Comparison of ENCODE assay signal across 10 cellular contexts in the genomic region with DNA sequence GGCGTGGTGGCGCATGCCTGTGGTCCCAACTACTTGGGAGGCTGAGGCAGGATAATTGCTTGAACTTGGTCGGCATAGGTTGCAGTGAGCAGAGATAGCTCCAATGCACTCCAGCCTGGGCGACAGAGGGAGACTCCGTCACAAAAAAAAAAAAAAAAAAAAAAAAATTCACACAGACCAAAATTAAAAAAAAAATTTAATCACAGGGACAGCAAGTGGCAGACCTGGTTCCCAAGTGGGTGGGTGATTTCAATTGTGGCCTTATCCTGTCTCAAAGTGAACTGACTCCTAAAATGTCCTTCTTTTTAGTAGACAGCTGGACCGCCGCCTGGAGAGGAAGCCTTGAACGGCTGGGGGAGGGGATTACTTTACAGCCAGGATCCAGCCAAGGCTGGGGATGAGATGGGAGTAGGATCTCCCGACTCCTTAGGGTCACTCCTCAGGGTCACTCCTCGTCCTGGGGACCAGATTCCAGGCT. TPM values are rescaled to one million over a fixed set of nuclear protein-coding genes. Genes with fewer than 3 reads are reported as not detected.
A peak's percentile ranks its signal among the peaks of the same experiment; 100 is the strongest.
DNase-seq lines count a peak whose midpoint lies in the region; ATAC-seq, FAIRE-seq and TF ChIP-seq lines count a peak whose summit lies in the region.
"Had no signal": no experiment of that assay in that cellular context is flagged by ENCODE, and none has a peak within 500 bp of the region (broad histone marks: within the 10 kb centered on the region; RNA-seq: fewer than 3 reads in every experiment).

No MANE protein-coding gene starts in this region.

- H3K27me3 ChIP-seq in suprapubic skin, result peaks cover 28% of the 10 kb centered on the region

- no peak for FAIRE-seq in RCC 7860 (lab: Jason Lieb, UNC)
- FAIRE-seq: H54 had no signal

- CTCF ChIA-PET in activated CD4-positive, alpha-beta memory T cell treated with anti-CD3 and anti-CD28 coated beads for 36 hours (lab: Charles Lee), result interaction anchor here (1.0 to 2.3 kb wide), 3 partner anchors 43 to 178 kb away, joined by 3 to 10 read pairs (median 5); no protein-coding TSS in a partner anchor
- CTCF ChIA-PET in activated CD4-positive, alpha-beta memory T cell treated with anti-CD3 and anti-CD28 coated beads, Interleukin-2, amount 10 ng/mL, durations not matched to agents 7 days and 5 days (lab: Charles Lee), result interaction anchor here (0.7 to 2.7 kb wide), 5 partner anchors 23 to 179 kb away, joined by 3 to 9 read pairs (median 3); no protein-coding TSS in a partner anchor
- CTCF ChIA-PET in activated B cell treated with CpG ODN at 0.5 μM for 24 hours (lab: Charles Lee), result interaction anchor here (0.6 to 2.2 kb wide), 3 partner anchors 23 to 556 kb away, joined by 4 to 7 read pairs (median 7); no protein-coding TSS in a partner anchor

- peaks cover 15% of the 10 kb centered on the region for H3K27me3 Mint-ChIP-seq in activated CD4-positive, alpha-beta memory T cell treated with anti-CD3 and anti-CD28 coated beads for 36 hours
- peaks cover 47% of the 10 kb centered on the region for H3K27me3 Mint-ChIP-seq in activated CD4-positive, alpha-beta memory T cell treated with anti-CD3 and anti-CD28 coated beads, Interleukin-2, amount 10 ng/mL, durations not matched to agents 7 days and 5 days
- H3K27me3 Mint-ChIP-seq in activated B cell treated with CpG ODN at 0.5 μM for 24 hours, result peaks cover 28% of the 10 kb centered on the region
- peaks cover 12 to 25% (median 18%) of the 10 kb centered on the region in 3 donors for H3K27me3 Mint-ChIP-seq in immature natural killer cell (ENCODE audit: low read depth in 3 of 3)

- H3K4me1 ChIP-seq in suprapubic skin, result peaks cover 34% of the 10 kb centered on the region

- H3K4me1 Mint-ChIP-seq in activated CD4-positive, alpha-beta memory T cell treated with anti-CD3 and anti-CD28 coated beads for 36 hours (ENCODE audit: low read depth), result peaks cover 6% of the 10 kb centered on the region
- H3K4me1 Mint-ChIP-seq in activated CD4-positive, alpha-beta memory T cell treated with anti-CD3 and anti-CD28 coated beads, Interleukin-2, amount 10 ng/mL, durations not matched to agents 7 days and 5 days, result peaks cover 21% of the 10 kb centered on the region
- peaks cover 43% of the 10 kb centered on the region for H3K4me1 Mint-ChIP-seq in activated B cell treated with CpG ODN at 0.5 μM for 24 hours
- peaks cover 10% of the 10 kb centered on the region in 2 donors for H3K4me1 Mint-ChIP-seq in immature natural killer cell

- 31% methylated on average over 8 of the region's 10 CpGs for WGBS in suprapubic skin

- no peaks in the 10 kb centered on the region for H3K36me3 Mint-ChIP-seq in activated CD4-positive, alpha-beta memory T cell treated with anti-CD3 and anti-CD28 coated beads for 36 hours
- no peaks in the 10 kb centered on the region for H3K36me3 Mint-ChIP-seq in activated CD4-positive, alpha-beta memory T cell treated with anti-CD3 and anti-CD28 coated beads, Interleukin-2, amount 10 ng/mL, durations not matched to agents 7 days and 5 days (ENCODE audit: low read depth)
- no peaks in the 10 kb centered on the region for H3K36me3 Mint-ChIP-seq in activated B cell treated with CpG ODN at 0.5 μM for 24 hours (ENCODE audit: low read depth)
- H3K36me3 Mint-ChIP-seq in immature natural killer cell, result no peaks in the 10 kb centered on the region

- no peak for TF ChIP-seq EP300 in suprapubic skin (IDR thresholded peaks at IDR 0.05)

- no peaks in the 10 kb centered on the region for H3K9me3 Mint-ChIP-seq in activated CD4-positive, alpha-beta memory T cell treated with anti-CD3 and anti-CD28 coated beads for 36 hours
- no peaks in the 10 kb centered on the region for H3K9me3 Mint-ChIP-seq in activated CD4-positive, alpha-beta memory T cell treated with anti-CD3 and anti-CD28 coated beads, Interleukin-2, amount 10 ng/mL, durations not matched to agents 7 days and 5 days
- no peaks in the 10 kb centered on the region for H3K9me3 Mint-ChIP-seq in activated B cell treated with CpG ODN at 0.5 μM for 24 hours
- peaks cover 0 to 2% (median 0%) of the 10 kb centered on the region in 6 donors for H3K9me3 Mint-ChIP-seq in immature natural killer cell

- intact Hi-C loops in activated CD4-positive, alpha-beta memory T cell treated with anti-CD3 and anti-CD28 coated beads for 36 hours (cut with micrococcal nuclease), result no loop called here
- intact Hi-C loops in activated B cell treated with CpG ODN at 0.5 μM for 24 hours (cut with micrococcal nuclease), result no loop called here

- ATAC-seq in activated B cell treated with CpG ODN at 0.5 μM for 24 hours (ENCODE audit: low read depth) (no peak), GM19395 (IDR thresholded peaks at IDR 0.05; ENCODE audit: unreplicated experiment) (no peak)

- no peak overlapping the region for H3K27ac Mint-ChIP-seq in activated CD4-positive, alpha-beta memory T cell treated with anti-CD3 and anti-CD28 coated beads for 36 hours
- no peak overlapping the region for H3K27ac Mint-ChIP-seq in activated CD4-positive, alpha-beta memory T cell treated with anti-CD3 and anti-CD28 coated beads, Interleukin-2, amount 10 ng/mL, durations not matched to agents 7 days and 5 days
- H3K27ac Mint-ChIP-seq in activated B cell treated with CpG ODN at 0.5 μM for 24 hours (peak overlapping the region; percentile 31), immature natural killer cell (no peak overlapping the region)

- POLR2A ChIA-PET in activated CD4-positive, alpha-beta memory T cell treated with anti-CD3 and anti-CD28 coated beads for 36 hours (lab: Charles Lee), result no interaction called here
- POLR2A ChIA-PET in activated CD4-positive, alpha-beta memory T cell treated with anti-CD3 and anti-CD28 coated beads, Interleukin-2, amount 10 ng/mL, durations not matched to agents 7 days and 5 days (lab: Charles Lee), result interaction anchor here (0.6 to 3.6 kb wide), 3 partner anchors 15 to 171 kb away, joined by 3 to 12 read pairs (median 5); partner anchors contain the start of gene SPATS2
- POLR2A ChIA-PET in activated B cell treated with CpG ODN at 0.5 μM for 24 hours (lab: Charles Lee), result interaction anchor here (0.6 to 1.1 kb wide), 4 partner anchors 105 to 406 kb away, joined by 3 to 4 read pairs (median 4); partner anchors contain the start of genes SPATS2 and TUBA1B

- no peak for TF ChIP-seq CTCF in activated B cell treated with CpG ODN at 0.5 μM for 24 hours (IDR thresholded peaks at IDR 0.05)
- no peak for TF ChIP-seq CTCF in suprapubic skin (IDR thresholded peaks at IDR 0.05)

- no peaks in the 10 kb centered on the region for H3K9me3 ChIP-seq in suprapubic skin

- TF ChIP-seq POLR2A in suprapubic skin (IDR thresholded peaks at IDR 0.05), result no peak

- H3K27ac ChIP-seq in suprapubic skin, result no peak overlapping the region

- no peak for DNase-seq in activated CD4-positive, alpha-beta memory T cell treated with anti-CD3 and anti-CD28 coated beads for 36 hours
- DNase-seq in activated CD4-positive, alpha-beta memory T cell treated with anti-CD3 and anti-CD28 coated beads, Interleukin-2, amount 10 ng/mL, durations not matched to agents 7 days and 5 days, result no peak
- no peak for DNase-seq in activated B cell treated with CpG ODN at 0.5 μM for 24 hours
- DNase-seq in immature natural killer cell, result no peak
- no peak for DNase-seq in suprapubic skin (ENCODE audit: low spot score in 2 of 2)
- no peak for DNase-seq in activated CD4-positive, CD25-positive, alpha-beta regulatory T cell (lab: John Stamatoyannopoulos, UW)
- no peak for DNase-seq in RCC 7860 (ENCODE audit: low spot score)
- DNase-seq: effector CD4-positive, alpha-beta T cell had no signal

- peak overlapping the region; percentile 60 for H3K4me3 ChIP-seq in suprapubic skin

- peak overlapping the region; percentile 66 for H3K4me3 Mint-ChIP-seq in activated CD4-positive, alpha-beta memory T cell treated with anti-CD3 and anti-CD28 coated beads for 36 hours
- H3K4me3 Mint-ChIP-seq in activated CD4-positive, alpha-beta memory T cell treated with anti-CD3 and anti-CD28 coated beads, Interleukin-2, amount 10 ng/mL, durations not matched to agents 7 days and 5 days, result no peak overlapping the region
- H3K4me3 Mint-ChIP-seq in activated B cell treated with CpG ODN at 0.5 μM for 24 hours (peak overlapping the region; percentile 81), immature natural killer cell (peak overlapping the region; percentile 66 to 77 (median 71))

- H3K36me3 ChIP-seq in suprapubic skin, result no peaks in the 10 kb centered on the region

RNA-seq across cellular contexts. Expression of gene KCNH3, which starts 1.6 kb away (rescaled TPM):
- 1 to 10 TPM; 1.2 to 1.3 TPM for total RNA-seq in activated CD4-positive, alpha-beta memory T cell treated with anti-CD3 and anti-CD28 coated beads for 36 hours
- under 1 TPM; 0.58 to 0.90 TPM for total RNA-seq in activated CD4-positive, alpha-beta memory T cell treated with anti-CD3 and anti-CD28 coated beads, Interleukin-2, amount 10 ng/mL, durations not matched to agents 7 days and 5 days
- total RNA-seq in activated B cell treated with CpG ODN at 0.5 μM for 24 hours, result 0.27 and 0.44 TPM in 2 replicates
- polyA plus RNA-seq in immature natural killer cell, result 1 to 10 TPM in 1 of 3 donors, under 1 TPM in 1, not detected in 1; 0.96 to 1.1 TPM
- 1 to 10 TPM in 1 of 4 donors, under 1 TPM in 3; 0.15 to 1.0 (median 0.43) TPM for total RNA-seq in suprapubic skin

RNA-seq across cellular contexts. Expression of gene MCRS1, which starts 30.7 kb away (rescaled TPM):
- 10 to 100 TPM; 52.3 to 56.8 TPM for total RNA-seq in activated CD4-positive, alpha-beta memory T cell treated with anti-CD3 and anti-CD28 coated beads for 36 hours
- total RNA-seq in activated CD4-positive, alpha-beta memory T cell treated with anti-CD3 and anti-CD28 coated beads, Interleukin-2, amount 10 ng/mL, durations not matched to agents 7 days and 5 days, result 10 to 100 TPM; 70.5 to 73.1 TPM
- 82.2 and 84.2 TPM in 2 replicates for total RNA-seq in activated B cell treated with CpG ODN at 0.5 μM for 24 hours
- polyA plus RNA-seq in immature natural killer cell, result 100 to 1,000 TPM in 1 of 3 donors, 10 to 100 TPM in 2; 76.3 to 101 (median 88.2) TPM
- total RNA-seq in suprapubic skin, result 10 to 100 TPM; 42.4 to 73.6 (median 61.1) TPM
